In the genomic region with DNA sequence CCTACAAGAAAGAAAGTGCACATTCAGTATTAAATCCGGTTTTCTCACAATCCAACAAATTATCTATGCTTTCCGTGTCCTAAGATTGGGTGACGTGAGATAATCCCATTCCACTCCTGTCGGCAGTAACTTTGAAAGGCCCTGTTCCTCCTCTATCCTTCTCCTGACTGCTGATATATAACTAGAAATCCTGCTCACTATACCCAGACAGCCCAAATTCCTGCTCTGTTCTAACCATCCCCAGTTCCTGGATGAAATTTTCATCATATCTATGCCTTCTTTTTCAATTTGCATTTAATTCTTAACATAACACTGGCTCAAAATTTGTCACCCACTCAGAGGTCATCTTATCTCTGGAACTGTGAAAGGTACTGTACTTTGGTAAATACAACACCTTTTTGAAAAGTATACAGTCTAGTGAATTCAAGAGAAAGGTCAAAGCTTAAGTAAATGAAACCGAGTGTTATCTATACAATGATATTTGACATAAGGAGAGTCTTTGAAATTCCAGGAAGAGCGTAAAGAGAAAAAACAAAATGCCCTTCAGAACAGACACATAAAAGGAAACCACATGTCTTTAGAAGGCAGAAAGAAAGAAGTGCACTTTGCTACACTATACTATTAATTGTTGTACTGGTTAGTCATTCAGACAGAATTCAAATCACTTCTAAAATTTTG, we compare ENCODE assay signal across 1 cellular context.
TF ChIP-seq lines count a peak whose summit lies in the region.

No MANE protein-coding gene starts in this region.

TF ChIP-seq in HepG2, 621 proteins besides CTCF, POLR2A, EP300 and RAD21 (continued from another document and continues in another):
- TF ChIP-seq REPIN1 (CRISPR knock-in tag; IDR thresholded peaks at IDR 0.05; ENCODE audit: borderline replicate concordance, low read depth) (no peak), CBX5 (CRISPR knock-in tag; IDR thresholded peaks at IDR 0.05; ENCODE audit: borderline replicate concordance) (no peak), FOXK2 (IDR thresholded peaks at IDR 0.05) (no peak), KAT7 (CRISPR knock-in tag; IDR thresholded peaks at IDR 0.05; ENCODE audit: borderline replicate concordance) (no peak), ZNF264 (CRISPR knock-in tag; IDR thresholded peaks at IDR 0.05) (no peak; the same call in 1 of the 2 replicates), MAFF (IDR thresholded peaks at IDR 0.05; ENCODE audit: low read depth, low read length) (no peak), AGO2 (optimal IDR thresholded peaks at IDR 0.05; ENCODE audit: low read depth, low read length) (no peak), SMAD3 (CRISPR knock-in tag; IDR thresholded peaks at IDR 0.05) (peak; percentile 49; the same call in 1 of the 2 replicates), ZKSCAN8 (CRISPR knock-in tag; IDR thresholded peaks at IDR 0.05; ENCODE audit: borderline replicate concordance) (peak; percentile 68; the same call in 1 of the 2 replicates), NONO (IDR thresholded peaks at IDR 0.05) (no peak), NONO (CRISPR knock-in tag; conservative IDR thresholded peaks at IDR 0.05) (no peak; the same call in 1 of the 2 replicates), RARA (CRISPR knock-in tag; IDR thresholded peaks at IDR 0.05) (peak; percentile 89), ZNF12 (CRISPR knock-in tag; IDR thresholded peaks at IDR 0.05) (no peak), CCDC6 (CRISPR knock-in tag; IDR thresholded peaks at IDR 0.05) (no peak), ZNF672 (CRISPR knock-in tag; IDR thresholded peaks at IDR 0.05) (no peak), FOXJ3 (CRISPR knock-in tag; IDR thresholded peaks at IDR 0.05; ENCODE audit: borderline replicate concordance) (peak; percentile 95; the same call in 1 of the 2 replicates), ZNF619 (CRISPR knock-in tag; IDR thresholded peaks at IDR 0.05) (no peak), WIZ (CRISPR knock-in tag; IDR thresholded peaks at IDR 0.05) (no peak), ZNF296 (CRISPR knock-in tag; conservative IDR thresholded peaks at IDR 0.05) (no peak), ZNF431 (CRISPR knock-in tag; IDR thresholded peaks at IDR 0.05; ENCODE audit: borderline replicate concordance, low read depth) (no peak), ZNF501 (CRISPR knock-in tag; IDR thresholded peaks at IDR 0.05) (no peak), ZFP90 (CRISPR knock-in tag; IDR thresholded peaks at IDR 0.05; ENCODE audit: borderline replicate concordance) (no peak), BCL6 (CRISPR knock-in tag; IDR thresholded peaks at IDR 0.05) (peak; percentile 94), ZNF7 (CRISPR knock-in tag; IDR thresholded peaks at IDR 0.05) (no peak), SIN3A (IDR thresholded peaks at IDR 0.05; ENCODE audit: borderline replicate concordance, low read depth, low read length) (no peak), ZNF780A (CRISPR knock-in tag; IDR thresholded peaks at IDR 0.05) (no peak), SUZ12 (IDR thresholded peaks at IDR 0.05; ENCODE audit: low read depth, low read length) (no peak)
- TF ChIP-seq, protein P1, sequence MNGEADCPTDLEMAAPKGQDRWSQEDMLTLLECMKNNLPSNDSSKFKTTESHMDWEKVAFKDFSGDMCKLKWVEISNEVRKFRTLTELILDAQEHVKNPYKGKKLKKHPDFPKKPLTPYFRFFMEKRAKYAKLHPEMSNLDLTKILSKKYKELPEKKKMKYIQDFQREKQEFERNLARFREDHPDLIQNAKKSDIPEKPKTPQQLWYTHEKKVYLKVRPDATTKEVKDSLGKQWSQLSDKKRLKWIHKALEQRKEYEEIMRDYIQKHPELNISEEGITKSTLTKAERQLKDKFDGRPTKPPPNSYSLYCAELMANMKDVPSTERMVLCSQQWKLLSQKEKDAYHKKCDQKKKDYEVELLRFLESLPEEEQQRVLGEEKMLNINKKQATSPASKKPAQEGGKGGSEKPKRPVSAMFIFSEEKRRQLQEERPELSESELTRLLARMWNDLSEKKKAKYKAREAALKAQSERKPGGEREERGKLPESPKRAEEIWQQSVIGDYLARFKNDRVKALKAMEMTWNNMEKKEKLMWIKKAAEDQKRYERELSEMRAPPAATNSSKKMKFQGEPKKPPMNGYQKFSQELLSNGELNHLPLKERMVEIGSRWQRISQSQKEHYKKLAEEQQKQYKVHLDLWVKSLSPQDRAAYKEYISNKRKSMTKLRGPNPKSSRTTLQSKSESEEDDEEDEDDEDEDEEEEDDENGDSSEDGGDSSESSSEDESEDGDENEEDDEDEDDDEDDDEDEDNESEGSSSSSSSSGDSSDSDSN (CRISPR knock-in tag; IDR thresholded peaks at IDR 0.05): no peak
- TF ChIP-seq, protein P2, sequence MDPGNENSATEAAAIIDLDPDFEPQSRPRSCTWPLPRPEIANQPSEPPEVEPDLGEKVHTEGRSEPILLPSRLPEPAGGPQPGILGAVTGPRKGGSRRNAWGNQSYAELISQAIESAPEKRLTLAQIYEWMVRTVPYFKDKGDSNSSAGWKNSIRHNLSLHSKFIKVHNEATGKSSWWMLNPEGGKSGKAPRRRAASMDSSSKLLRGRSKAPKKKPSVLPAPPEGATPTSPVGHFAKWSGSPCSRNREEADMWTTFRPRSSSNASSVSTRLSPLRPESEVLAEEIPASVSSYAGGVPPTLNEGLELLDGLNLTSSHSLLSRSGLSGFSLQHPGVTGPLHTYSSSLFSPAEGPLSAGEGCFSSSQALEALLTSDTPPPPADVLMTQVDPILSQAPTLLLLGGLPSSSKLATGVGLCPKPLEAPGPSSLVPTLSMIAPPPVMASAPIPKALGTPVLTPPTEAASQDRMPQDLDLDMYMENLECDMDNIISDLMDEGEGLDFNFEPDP (CRISPR knock-in tag; conservative IDR thresholded peaks at IDR 0.05): no peak
- TF ChIP-seq, protein P3, sequence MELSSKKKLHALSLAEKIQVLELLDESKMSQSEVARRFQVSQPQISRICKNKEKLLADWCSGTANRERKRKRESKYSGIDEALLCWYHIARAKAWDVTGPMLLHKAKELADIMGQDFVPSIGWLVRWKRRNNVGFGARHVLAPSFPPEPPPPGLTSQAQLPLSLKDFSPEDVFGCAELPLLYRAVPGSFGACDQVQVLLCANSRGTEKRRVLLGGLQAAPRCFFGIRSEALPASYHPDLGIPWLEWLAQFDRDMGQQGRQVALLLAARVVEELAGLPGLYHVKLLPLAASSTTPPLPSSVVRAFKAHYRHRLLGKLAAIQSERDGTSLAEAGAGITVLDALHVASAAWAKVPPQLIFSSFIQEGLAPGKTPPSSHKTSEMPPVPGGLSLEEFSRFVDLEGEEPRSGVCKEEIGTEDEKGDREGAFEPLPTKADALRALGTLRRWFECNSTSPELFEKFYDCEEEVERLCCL (CRISPR knock-in tag; IDR thresholded peaks at IDR 0.05; ENCODE audit: borderline replicate concordance): no peak
- TF ChIP-seq, protein P4, sequence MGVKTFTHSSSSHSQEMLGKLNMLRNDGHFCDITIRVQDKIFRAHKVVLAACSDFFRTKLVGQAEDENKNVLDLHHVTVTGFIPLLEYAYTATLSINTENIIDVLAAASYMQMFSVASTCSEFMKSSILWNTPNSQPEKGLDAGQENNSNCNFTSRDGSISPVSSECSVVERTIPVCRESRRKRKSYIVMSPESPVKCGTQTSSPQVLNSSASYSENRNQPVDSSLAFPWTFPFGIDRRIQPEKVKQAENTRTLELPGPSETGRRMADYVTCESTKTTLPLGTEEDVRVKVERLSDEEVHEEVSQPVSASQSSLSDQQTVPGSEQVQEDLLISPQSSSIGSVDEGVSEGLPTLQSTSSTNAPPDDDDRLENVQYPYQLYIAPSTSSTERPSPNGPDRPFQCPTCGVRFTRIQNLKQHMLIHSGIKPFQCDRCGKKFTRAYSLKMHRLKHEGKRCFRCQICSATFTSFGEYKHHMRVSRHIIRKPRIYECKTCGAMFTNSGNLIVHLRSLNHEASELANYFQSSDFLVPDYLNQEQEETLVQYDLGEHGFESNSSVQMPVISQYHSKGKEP (CRISPR knock-in tag; IDR thresholded peaks at IDR 0.05): no peak
- TF ChIP-seq, protein P5, sequence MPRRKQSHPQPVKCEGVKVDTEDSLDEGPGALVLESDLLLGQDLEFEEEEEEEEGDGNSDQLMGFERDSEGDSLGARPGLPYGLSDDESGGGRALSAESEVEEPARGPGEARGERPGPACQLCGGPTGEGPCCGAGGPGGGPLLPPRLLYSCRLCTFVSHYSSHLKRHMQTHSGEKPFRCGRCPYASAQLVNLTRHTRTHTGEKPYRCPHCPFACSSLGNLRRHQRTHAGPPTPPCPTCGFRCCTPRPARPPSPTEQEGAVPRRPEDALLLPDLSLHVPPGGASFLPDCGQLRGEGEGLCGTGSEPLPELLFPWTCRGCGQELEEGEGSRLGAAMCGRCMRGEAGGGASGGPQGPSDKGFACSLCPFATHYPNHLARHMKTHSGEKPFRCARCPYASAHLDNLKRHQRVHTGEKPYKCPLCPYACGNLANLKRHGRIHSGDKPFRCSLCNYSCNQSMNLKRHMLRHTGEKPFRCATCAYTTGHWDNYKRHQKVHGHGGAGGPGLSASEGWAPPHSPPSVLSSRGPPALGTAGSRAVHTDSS (CRISPR knock-in tag; conservative IDR thresholded peaks at IDR 0.05): no peak
- TF ChIP-seq, protein P6, sequence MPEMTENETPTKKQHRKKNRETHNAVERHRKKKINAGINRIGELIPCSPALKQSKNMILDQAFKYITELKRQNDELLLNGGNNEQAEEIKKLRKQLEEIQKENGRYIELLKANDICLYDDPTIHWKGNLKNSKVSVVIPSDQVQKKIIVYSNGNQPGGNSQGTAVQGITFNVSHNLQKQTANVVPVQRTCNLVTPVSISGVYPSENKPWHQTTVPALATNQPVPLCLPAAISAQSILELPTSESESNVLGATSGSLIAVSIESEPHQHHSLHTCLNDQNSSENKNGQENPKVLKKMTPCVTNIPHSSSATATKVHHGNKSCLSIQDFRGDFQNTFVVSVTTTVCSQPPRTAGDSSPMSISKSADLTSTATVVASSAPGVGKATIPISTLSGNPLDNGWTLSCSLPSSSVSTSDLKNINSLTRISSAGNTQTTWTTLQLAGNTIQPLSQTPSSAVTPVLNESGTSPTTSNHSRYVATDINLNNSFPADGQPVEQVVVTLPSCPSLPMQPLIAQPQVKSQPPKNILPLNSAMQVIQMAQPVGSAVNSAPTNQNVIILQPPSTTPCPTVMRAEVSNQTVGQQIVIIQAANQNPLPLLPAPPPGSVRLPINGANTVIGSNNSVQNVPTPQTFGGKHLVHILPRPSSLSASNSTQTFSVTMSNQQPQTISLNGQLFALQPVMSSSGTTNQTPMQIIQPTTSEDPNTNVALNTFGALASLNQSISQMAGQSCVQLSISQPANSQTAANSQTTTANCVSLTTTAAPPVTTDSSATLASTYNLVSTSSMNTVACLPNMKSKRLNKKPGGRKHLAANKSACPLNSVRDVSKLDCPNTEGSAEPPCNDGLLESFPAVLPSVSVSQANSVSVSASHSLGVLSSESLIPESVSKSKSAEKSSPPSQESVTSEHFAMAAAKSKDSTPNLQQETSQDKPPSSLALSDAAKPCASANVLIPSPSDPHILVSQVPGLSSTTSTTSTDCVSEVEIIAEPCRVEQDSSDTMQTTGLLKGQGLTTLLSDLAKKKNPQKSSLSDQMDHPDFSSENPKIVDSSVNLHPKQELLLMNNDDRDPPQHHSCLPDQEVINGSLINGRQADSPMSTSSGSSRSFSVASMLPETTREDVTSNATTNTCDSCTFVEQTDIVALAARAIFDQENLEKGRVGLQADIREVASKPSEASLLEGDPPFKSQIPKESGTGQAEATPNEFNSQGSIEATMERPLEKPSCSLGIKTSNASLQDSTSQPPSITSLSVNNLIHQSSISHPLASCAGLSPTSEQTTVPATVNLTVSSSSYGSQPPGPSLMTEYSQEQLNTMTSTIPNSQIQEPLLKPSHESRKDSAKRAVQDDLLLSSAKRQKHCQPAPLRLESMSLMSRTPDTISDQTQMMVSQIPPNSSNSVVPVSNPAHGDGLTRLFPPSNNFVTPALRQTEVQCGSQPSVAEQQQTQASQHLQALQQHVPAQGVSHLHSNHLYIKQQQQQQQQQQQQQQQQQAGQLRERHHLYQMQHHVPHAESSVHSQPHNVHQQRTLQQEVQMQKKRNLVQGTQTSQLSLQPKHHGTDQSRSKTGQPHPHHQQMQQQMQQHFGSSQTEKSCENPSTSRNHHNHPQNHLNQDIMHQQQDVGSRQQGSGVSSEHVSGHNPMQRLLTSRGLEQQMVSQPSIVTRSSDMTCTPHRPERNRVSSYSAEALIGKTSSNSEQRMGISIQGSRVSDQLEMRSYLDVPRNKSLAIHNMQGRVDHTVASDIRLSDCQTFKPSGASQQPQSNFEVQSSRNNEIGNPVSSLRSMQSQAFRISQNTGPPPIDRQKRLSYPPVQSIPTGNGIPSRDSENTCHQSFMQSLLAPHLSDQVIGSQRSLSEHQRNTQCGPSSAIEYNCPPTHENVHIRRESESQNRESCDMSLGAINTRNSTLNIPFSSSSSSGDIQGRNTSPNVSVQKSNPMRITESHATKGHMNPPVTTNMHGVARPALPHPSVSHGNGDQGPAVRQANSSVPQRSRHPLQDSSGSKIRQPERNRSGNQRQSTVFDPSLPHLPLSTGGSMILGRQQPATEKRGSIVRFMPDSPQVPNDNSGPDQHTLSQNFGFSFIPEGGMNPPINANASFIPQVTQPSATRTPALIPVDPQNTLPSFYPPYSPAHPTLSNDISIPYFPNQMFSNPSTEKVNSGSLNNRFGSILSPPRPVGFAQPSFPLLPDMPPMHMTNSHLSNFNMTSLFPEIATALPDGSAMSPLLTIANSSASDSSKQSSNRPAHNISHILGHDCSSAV (CRISPR knock-in tag; IDR thresholded peaks at IDR 0.05; ENCODE audit: borderline replicate concordance): no peak
- TF ChIP-seq, protein P7, sequence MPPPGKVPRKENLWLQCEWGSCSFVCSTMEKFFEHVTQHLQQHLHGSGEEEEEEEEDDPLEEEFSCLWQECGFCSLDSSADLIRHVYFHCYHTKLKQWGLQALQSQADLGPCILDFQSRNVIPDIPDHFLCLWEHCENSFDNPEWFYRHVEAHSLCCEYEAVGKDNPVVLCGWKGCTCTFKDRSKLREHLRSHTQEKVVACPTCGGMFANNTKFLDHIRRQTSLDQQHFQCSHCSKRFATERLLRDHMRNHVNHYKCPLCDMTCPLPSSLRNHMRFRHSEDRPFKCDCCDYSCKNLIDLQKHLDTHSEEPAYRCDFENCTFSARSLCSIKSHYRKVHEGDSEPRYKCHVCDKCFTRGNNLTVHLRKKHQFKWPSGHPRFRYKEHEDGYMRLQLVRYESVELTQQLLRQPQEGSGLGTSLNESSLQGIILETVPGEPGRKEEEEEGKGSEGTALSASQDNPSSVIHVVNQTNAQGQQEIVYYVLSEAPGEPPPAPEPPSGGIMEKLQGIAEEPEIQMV (CRISPR knock-in tag; IDR thresholded peaks at IDR 0.05; ENCODE audit: low read depth): no peak
- TF ChIP-seq, protein P8, sequence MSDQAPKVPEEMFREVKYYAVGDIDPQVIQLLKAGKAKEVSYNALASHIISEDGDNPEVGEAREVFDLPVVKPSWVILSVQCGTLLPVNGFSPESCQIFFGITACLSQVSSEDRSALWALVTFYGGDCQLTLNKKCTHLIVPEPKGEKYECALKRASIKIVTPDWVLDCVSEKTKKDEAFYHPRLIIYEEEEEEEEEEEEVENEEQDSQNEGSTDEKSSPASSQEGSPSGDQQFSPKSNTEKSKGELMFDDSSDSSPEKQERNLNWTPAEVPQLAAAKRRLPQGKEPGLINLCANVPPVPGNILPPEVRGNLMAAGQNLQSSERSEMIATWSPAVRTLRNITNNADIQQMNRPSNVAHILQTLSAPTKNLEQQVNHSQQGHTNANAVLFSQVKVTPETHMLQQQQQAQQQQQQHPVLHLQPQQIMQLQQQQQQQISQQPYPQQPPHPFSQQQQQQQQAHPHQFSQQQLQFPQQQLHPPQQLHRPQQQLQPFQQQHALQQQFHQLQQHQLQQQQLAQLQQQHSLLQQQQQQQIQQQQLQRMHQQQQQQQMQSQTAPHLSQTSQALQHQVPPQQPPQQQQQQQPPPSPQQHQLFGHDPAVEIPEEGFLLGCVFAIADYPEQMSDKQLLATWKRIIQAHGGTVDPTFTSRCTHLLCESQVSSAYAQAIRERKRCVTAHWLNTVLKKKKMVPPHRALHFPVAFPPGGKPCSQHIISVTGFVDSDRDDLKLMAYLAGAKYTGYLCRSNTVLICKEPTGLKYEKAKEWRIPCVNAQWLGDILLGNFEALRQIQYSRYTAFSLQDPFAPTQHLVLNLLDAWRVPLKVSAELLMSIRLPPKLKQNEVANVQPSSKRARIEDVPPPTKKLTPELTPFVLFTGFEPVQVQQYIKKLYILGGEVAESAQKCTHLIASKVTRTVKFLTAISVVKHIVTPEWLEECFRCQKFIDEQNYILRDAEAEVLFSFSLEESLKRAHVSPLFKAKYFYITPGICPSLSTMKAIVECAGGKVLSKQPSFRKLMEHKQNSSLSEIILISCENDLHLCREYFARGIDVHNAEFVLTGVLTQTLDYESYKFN (CRISPR knock-in tag; conservative IDR thresholded peaks at IDR 0.05): peak; percentile 95
